13 cellular contexts compared by ENCODE assay signal in genomic region chr10:60905580-60905979, GRCh38. TPM values are rescaled to one million over a fixed set of nuclear protein-coding genes. Genes with fewer than 3 reads are reported as not detected.
DNase-seq lines count a peak whose midpoint lies in the region; ATAC-seq and TF ChIP-seq lines count a peak whose summit lies in the region.
"Had no signal": no experiment of that assay in that cellular context is flagged by ENCODE, and none has a peak within 500 bp of the region (broad histone marks: within the 10 kb centered on the region; RNA-seq: fewer than 3 reads in every experiment).

No MANE protein-coding gene starts in this region.

- no peak overlapping the region for H3K4me3 ChIP-seq in cardiac fibroblast (replicated peaks in 1 of 2; ENCODE audit: low read depth in 2 of 2, low read length in 2 of 2)
- H3K4me3 ChIP-seq in heart left ventricle = no peak overlapping the region
- H3K4me3 ChIP-seq in gastrocnemius medialis = no peak overlapping the region
- H3K4me3 ChIP-seq in right lobe of liver = no peak overlapping the region

- TF ChIP-seq CTCF in cardiac fibroblast (IDR thresholded peaks at IDR 0.05; ENCODE audit: low read depth, low read length) (no peak), heart left ventricle (IDR thresholded peaks at IDR 0.05) (no peak), gastrocnemius medialis (IDR thresholded peaks at IDR 0.05 in 4 of 5, conservative IDR thresholded peaks at IDR 0.05 in 1 of 5) (no peak), right lobe of liver (IDR thresholded peaks at IDR 0.05) (no peak)

- WGBS in heart left ventricle, 4 donors = 33 to 38% (median 36%) methylated on average over 4 of the region's 4 CpGs
- WGBS in right lobe of liver (ENCODE audit: insufficient coverage, low coverage, low lambda C conversion rate, missing lambda C conversion rate) = 61% methylated on average over 4 of the region's 4 CpGs

- no peaks in the 10 kb centered on the region for H3K9me3 ChIP-seq in heart left ventricle
- H3K9me3 ChIP-seq in gastrocnemius medialis = no peaks in the 10 kb centered on the region
- H3K9me3 ChIP-seq in right lobe of liver = no peaks in the 10 kb centered on the region

- peaks cover 0 to 10% (median 0%) of the 10 kb centered on the region in 9 donors for H3K36me3 ChIP-seq in heart left ventricle
- no peaks in the 10 kb centered on the region for H3K36me3 ChIP-seq in gastrocnemius medialis
- H3K36me3 ChIP-seq in right lobe of liver = no peaks in the 10 kb centered on the region
- H3K36me3 ChIP-seq: brain microvascular endothelial cell had no signal

- DNase-seq in AG08396 (ENCODE audit: low spot score) = peak; percentile 30
- peak; percentile 79 to 88 for DNase-seq in cardiac fibroblast (ENCODE audit: low read depth in 2 of 2)
- peak; percentile 71 to 83 (median 81) for DNase-seq in heart left ventricle
- DNase-seq in gastrocnemius medialis = peak in 1 of 2 donors; percentile 35
- DNase-seq in CD1c-positive myeloid dendritic cell (ENCODE audit: extremely low spot score) = no peak
- DNase-seq in right lobe of liver = no peak
- no peak for DNase-seq in mesenteric fat pad (ENCODE audit: low spot score)
- DNase-seq: activated CD4-positive, alpha-beta memory T cell treated with anti-CD3 and anti-CD28 coated beads for 36 hours; brain microvascular endothelial cell; endodermal cell; hypothalamus; MM.1S had no signal

- ATAC-seq in heart left ventricle (peak; percentile 43 to 73 (median 68)), gastrocnemius medialis (no peak), right lobe of liver (no peak), HG03571 (IDR thresholded peaks at IDR 0.05; ENCODE audit: unreplicated experiment) (no peak)

- H3K4me1 ChIP-seq in heart left ventricle (peaks cover 0 to 84% (median 32%) of the 10 kb centered on the region in 12 donors), gastrocnemius medialis (peaks cover 83 to 90% of the 10 kb centered on the region in 2 donors), right lobe of liver (peaks cover 0 to 3% (median 0%) of the 10 kb centered on the region in 4 donors)

- H3K27ac ChIP-seq in heart left ventricle (peak overlapping the region; percentile 39 to 73 (median 62)), gastrocnemius medialis (peak overlapping the region; percentile 82 to 96 (median 88)), right lobe of liver (no peak overlapping the region)
- H3K27ac ChIP-seq: brain microvascular endothelial cell had no signal

- intact Hi-C loops in heart left ventricle (cut with DNase I) = loop anchor here in 5 of 10 donors (5.0 kb wide), 1 partner anchor 37 kb away; the partner anchor contains the start of gene RHOBTB1 (in 5 of the 5)
- intact Hi-C loops in gastrocnemius medialis (cut with DNase I; ENCODE audit: low total_unique reads) = loop anchor here (10.0 kb wide), 1 partner anchor 1159 kb away; no protein-coding TSS in a partner anchor
- intact Hi-C loops in right lobe of liver (cut with DNase I) = no loop called here

- H3K27me3 ChIP-seq in heart left ventricle (no peaks in the 10 kb centered on the region), gastrocnemius medialis (no peaks in the 10 kb centered on the region), right lobe of liver (no peaks in the 10 kb centered on the region)
- H3K27me3 ChIP-seq: brain microvascular endothelial cell had no signal

- in situ Hi-C loops in gastrocnemius medialis (cut with MboI; ENCODE audit: low sequenced_read_pairs in 4 of 4) = loop anchor here in 1 of 4 donors (25.0 kb wide), 1 partner anchor 1157 kb away; no protein-coding TSS in a partner anchor

- no peak for TF ChIP-seq POLR2A in heart left ventricle (IDR thresholded peaks at IDR 0.05)
- TF ChIP-seq POLR2A in gastrocnemius medialis (IDR thresholded peaks at IDR 0.05) = no peak
- TF ChIP-seq POLR2A in right lobe of liver (IDR thresholded peaks at IDR 0.05) = no peak

RNA-seq across cellular contexts. Expression of gene RHOBTB1, which starts 38.4 kb away (rescaled TPM):
- total RNA-seq in heart left ventricle = 10 to 100 TPM in 8 of 9 donors, 1 to 10 TPM in 1; 9.6 to 41.3 (median 16.0) TPM
- polyA plus RNA-seq in heart left ventricle = 1 to 10 TPM; 6.4 to 7.5 TPM
- total RNA-seq in gastrocnemius medialis = 10 to 100 TPM; 22.2 to 47.7 (median 33.5) TPM
- 1 to 10 TPM; 3.0 to 5.4 (median 4.4) TPM for total RNA-seq in right lobe of liver
- total RNA-seq in mesenteric fat pad = 22.6 TPM
- total RNA-seq: activated CD4-positive, alpha-beta memory T cell treated with anti-CD3 and anti-CD28 coated beads for 36 hours had no signal

Comparison
In these comparisons a context has a peak if more than half of its experiments do, and no peak if none do; other contexts are left out.
1. DNase-seq: peak in AG08396 (single experiment), cardiac fibroblast (2 of 2) and heart left ventricle (5 of 5); none in CD1c-positive myeloid dendritic cell (single experiment), right lobe of liver (0 of 3) and mesenteric fat pad (single experiment).
2. ATAC-seq: peak in heart left ventricle (4 of 4); none in gastrocnemius medialis (0 of 2), right lobe of liver (0 of 4) and HG03571 (single experiment).
3. H3K27ac ChIP-seq: peak in heart left ventricle (12 of 12) and gastrocnemius medialis (4 of 4); none in right lobe of liver (0 of 3).